ENCODE assay signal across 9 cellular contexts in genomic region chr17:35257080-35257701, GRCh38. TPM values are rescaled to one million over a fixed set of nuclear protein-coding genes. Genes with fewer than 3 reads are reported as not detected.
DNase-seq lines count a peak whose midpoint lies in the region; ATAC-seq and TF ChIP-seq lines count a peak whose summit lies in the region.
"Had no signal": no experiment of that assay in that cellular context is flagged by ENCODE, and none has a peak within 500 bp of the region (broad histone marks: within the 10 kb centered on the region; RNA-seq: fewer than 3 reads in every experiment).

No MANE protein-coding gene starts in this region.

- H3K9me3 ChIP-seq in mucosa of descending colon = no peaks in the 10 kb centered on the region
- H3K9me3 ChIP-seq in OCI-LY7 (ENCODE audit: low read length) = no peaks in the 10 kb centered on the region

- CTCF ChIA-PET in Calu3 (lab: Charles Lee) = interaction anchor here (0.6 to 2.2 kb wide), 12 partner anchors 14 to 321 kb away, joined by 3 to 9 read pairs (median 4); partner anchors contain the start of genes PEX12 and SLFN5
- CTCF ChIA-PET in OCI-LY7 (lab: Charles Lee; ENCODE audit: unreplicated experiment) = no interaction called here

- no peak overlapping the region for H3K27ac ChIP-seq in OCI-LY7 (ENCODE audit: low read depth, low read length, poor library complexity, severe bottlenecking)

- H3K4me3 ChIP-seq in astrocyte of the cerebellum (ENCODE audit: low read depth, low read length) (no peak overlapping the region), mucosa of descending colon (no peak overlapping the region), OCI-LY7 (ENCODE audit: low read depth, low read length, poor library complexity, severe bottlenecking) (no peak overlapping the region)

- POLR2A ChIA-PET in OCI-LY7 (lab: Charles Lee) = interaction anchor here (0.6 kb wide), 2 partner anchors 350 to 1306 kb away, joined by 3 read pairs; no protein-coding TSS in a partner anchor

- no peaks in the 10 kb centered on the region for H3K9me2 ChIP-seq in OCI-LY7 (ENCODE audit: insufficient read depth, low read length)

- peak overlapping the region; percentile 80 for H3K27ac Mint-ChIP-seq in Calu3 (ENCODE audit: unreplicated experiment)
- H3K27ac Mint-ChIP-seq: WTC11 had no signal

- DNase-seq in Calu3 (peak; percentile 81), NCI-H1417 treated with DMSO at 0.1 percent for 48 hours (lab: John Stamatoyannopoulos, UW) (peak; percentile 53), astrocyte of the cerebellum (ENCODE audit: low read depth) (peak; percentile 53), mucosa of descending colon (peak in 2 of 3 donors; percentile 64 to 69), hippocampal formation (lab: John Stamatoyannopoulos, UW) (no peak), head of caudate nucleus (no peak), OCI-LY7 (ENCODE audit: low spot score) (no peak)
- DNase-seq in effector CD8-positive, alpha-beta T cell (lab: John Stamatoyannopoulos, UW) = no peak

- BruUV-seq in Calu3 (replicated peaks; lab: Mats Ljungman, UMichigan) (no TSS peak), OCI-LY7 (replicated peaks; lab: Mats Ljungman, UMichigan) (no TSS peak)

- H4K20me1 ChIP-seq in OCI-LY7 (ENCODE audit: insufficient read depth, low read length) = no peaks in the 10 kb centered on the region

- H3K4me2 ChIP-seq in OCI-LY7 (ENCODE audit: low read length) = no peak overlapping the region

- TF ChIP-seq CTCF in Calu3 (IDR thresholded peaks at IDR 0.05; ENCODE audit: unreplicated experiment) (no peak), astrocyte of the cerebellum (IDR thresholded peaks at IDR 0.05; ENCODE audit: low read depth, low read length, missing control alignments) (no peak), mucosa of descending colon (IDR thresholded peaks at IDR 0.05) (no peak), OCI-LY7 (conservative IDR thresholded peaks at IDR 0.05; ENCODE audit: low read length) (no peak)

- peak; percentile 62 for ATAC-seq in mucosa of descending colon

- H3K9me3 Mint-ChIP-seq in Calu3 (ENCODE audit: low read depth, unreplicated experiment) = no peaks in the 10 kb centered on the region
- H3K9me3 Mint-ChIP-seq: WTC11 had no signal

- no peaks in the 10 kb centered on the region for H3K79me2 ChIP-seq in OCI-LY7 (ENCODE audit: insufficient read depth, low read depth, low read length)

- peaks cover 88% of the 10 kb centered on the region for H3K36me3 Mint-ChIP-seq in Calu3 (ENCODE audit: insufficient read depth, unreplicated experiment)
- H3K36me3 Mint-ChIP-seq: WTC11 had no signal

- intact Hi-C loops in Calu3 (cut with micrococcal nuclease; ENCODE audit: unreplicated experiment) (no loop called here), mucosa of descending colon (cut with DNase I, micrococcal nuclease) (no loop called here), head of caudate nucleus (cut with DNase I) (no loop called here), OCI-LY7 (cut with micrococcal nuclease; ENCODE audit: unreplicated experiment) (no loop called here)

- in situ Hi-C loops in astrocyte of the cerebellum (cut with HindIII; ENCODE audit: low sequenced_read_pairs) = no loop called here

- peaks cover 51% of the 10 kb centered on the region for H3K4me1 Mint-ChIP-seq in Calu3 (ENCODE audit: low read depth, unreplicated experiment)

- H2AFZ ChIP-seq in OCI-LY7 (ENCODE audit: low read length) = no peak overlapping the region

- no peaks in the 10 kb centered on the region for H3K27me3 Mint-ChIP-seq in Calu3 (ENCODE audit: unreplicated experiment)

- H3K36me3 ChIP-seq in mucosa of descending colon (ENCODE audit: low read depth) = no peaks in the 10 kb centered on the region
- no peaks in the 10 kb centered on the region for H3K36me3 ChIP-seq in OCI-LY7 (ENCODE audit: insufficient read depth, low read length)

- no peaks in the 10 kb centered on the region for H3K4me1 ChIP-seq in mucosa of descending colon (ENCODE audit: low read depth)
- no peaks in the 10 kb centered on the region for H3K4me1 ChIP-seq in OCI-LY7 (ENCODE audit: insufficient read depth, low read length, poor library complexity, severe bottlenecking)

- peak overlapping the region; percentile 34 for H3K4me3 Mint-ChIP-seq in Calu3 (ENCODE audit: low read depth, unreplicated experiment)
- H3K4me3 Mint-ChIP-seq: WTC11 had no signal

RNA-seq across cellular contexts. Expression of gene SLFN5, which starts 14.3 kb away (rescaled TPM):
- total RNA-seq in Calu3 (2022) (104 and 141 TPM in 2 replicates), mucosa of descending colon (10 to 100 TPM in 2 of 3 donors, 1 to 10 TPM in 1; 8.5 to 29.7 (median 11.7) TPM), OCI-LY7 (2022) (1.1 and 1.3 TPM in 2 replicates)
- total RNA-seq in OCI-LY7 (2014; rRNA removed; shearing (Covaris generic)) = 0.10 and 0.38 TPM in 2 replicates

Comparison
In these comparisons a context has a peak if more than half of its experiments do, and no peak if none do; other contexts are left out.
1. DNase-seq: peak in Calu3 (single experiment), NCI-H1417 treated with DMSO at 0.1 percent for 48 hours (single experiment), astrocyte of the cerebellum (single experiment) and mucosa of descending colon (2 of 3); none in hippocampal formation (0 of 2), effector CD8-positive, alpha-beta T cell (single experiment), head of caudate nucleus (0 of 42) and OCI-LY7 (single experiment).
2. RNA of gene SLFN5, which starts 14.3 kb away (total RNA-seq): 104 to 141 TPM in Calu3 and 8.5 to 29.7 TPM in mucosa of descending colon; 0.10 to 1.3 TPM in OCI-LY7; every median in the first group is over 4 times any median in the second.